ENCODE assay signal across 11 cellular contexts in genomic region chr10:25820496-25821415, GRCh38.
DNase-seq lines count a peak whose midpoint lies in the region; ATAC-seq and TF ChIP-seq lines count a peak whose summit lies in the region.
"Had no signal": no experiment of that assay in that cellular context is flagged by ENCODE, and none has a peak within 500 bp of the region (broad histone marks: within the 10 kb centered on the region; RNA-seq: fewer than 3 reads in every experiment).

No MANE protein-coding gene starts in this region.

- H3K36me3 ChIP-seq in OCI-LY1 (ENCODE audit: insufficient read depth, low read length), result no peaks in the 10 kb centered on the region
- no peaks in the 10 kb centered on the region for H3K36me3 ChIP-seq in mesendoderm (ENCODE audit: control insufficient read depth, insufficient read depth, low read length)
- H3K36me3 ChIP-seq in gastroesophageal sphincter, result no peaks in the 10 kb centered on the region

- no peaks in the 10 kb centered on the region for H3K79me1 ChIP-seq in mesendoderm (ENCODE audit: low read length)

- no peak overlapping the region for H2BK5ac ChIP-seq in mesendoderm (ENCODE audit: low read length)

- no peak overlapping the region for H3K27ac Mint-ChIP-seq in HFFc6
- H3K27ac Mint-ChIP-seq: endodermal cell had no signal

- peak overlapping the region; percentile 56 for H2AFZ ChIP-seq in OCI-LY1 (ENCODE audit: low read length)

- no peak for TF ChIP-seq POLR2A in gastroesophageal sphincter (IDR thresholded peaks at IDR 0.05)

- H3K4me3 Mint-ChIP-seq in HFFc6, result peak overlapping the region; percentile 5; the same call in 1 of the 2 replicates
- H3K4me3 Mint-ChIP-seq: endodermal cell had no signal

- H3K9me3 Mint-ChIP-seq in HFFc6, result peaks cover 35% of the 10 kb centered on the region

- peak overlapping the region; percentile 70 for H3K23ac ChIP-seq in mesendoderm (ENCODE audit: low read length)

- peaks cover 1% of the 10 kb centered on the region; the same call in 1 of the 2 replicates for H3K27me3 Mint-ChIP-seq in HFFc6 (ENCODE audit: insufficient read depth)

- H4K8ac ChIP-seq in mesendoderm (ENCODE audit: low read depth, low read length), result no peak overlapping the region

- H3K4me2 ChIP-seq in OCI-LY1 (ENCODE audit: low read length), result peak overlapping the region; percentile 42
- H3K4me2 ChIP-seq in mesendoderm (ENCODE audit: low read length), result no peak overlapping the region

- no peak overlapping the region for H2AK5ac ChIP-seq in mesendoderm (ENCODE audit: low read length)

- no CpG with 5 or more reads among the region's 11 CpGs for WGBS in mesendoderm (ENCODE audit: extremely low coverage, insufficient coverage, low lambda C conversion rate)
- 54 to 64% methylated on average over 9 to 11 of the region's 11 CpGs for WGBS in gastroesophageal sphincter (ENCODE audit: low coverage in 1 of 2), 2 donors

- TF ChIP-seq CTCF in HFFc6 (IDR thresholded peaks at IDR 0.05), result no peak
- no peak for TF ChIP-seq CTCF in OCI-LY1 (IDR thresholded peaks at IDR 0.05; ENCODE audit: low read length)
- no peak for TF ChIP-seq CTCF in gastroesophageal sphincter (IDR thresholded peaks at IDR 0.05)

- no peaks in the 10 kb centered on the region for H4K20me1 ChIP-seq in OCI-LY1 (ENCODE audit: insufficient read depth, low read length)

- no peak overlapping the region for H2BK15ac ChIP-seq in mesendoderm (replicated peaks; ENCODE audit: low read depth)

- no peaks in the 10 kb centered on the region for H3K9me2 ChIP-seq in OCI-LY1 (ENCODE audit: low read depth, low read length)

- no peak overlapping the region for H3K56ac ChIP-seq in mesendoderm (ENCODE audit: low read length)

- H3K4me1 ChIP-seq in OCI-LY1 (ENCODE audit: insufficient read depth, low read length, severe bottlenecking) (peaks cover 53% of the 10 kb centered on the region), mesendoderm (ENCODE audit: control insufficient read depth, low read depth, low read length) (no peaks in the 10 kb centered on the region), gastroesophageal sphincter (no peaks in the 10 kb centered on the region)

- H3K4ac ChIP-seq in mesendoderm (ENCODE audit: low read depth, low read length), result no peak overlapping the region

- no peaks in the 10 kb centered on the region for H3K4me1 Mint-ChIP-seq in HFFc6 (ENCODE audit: low read depth)

- no peak overlapping the region for H4K5ac ChIP-seq in mesendoderm (ENCODE audit: low read length)

- no peaks in the 10 kb centered on the region for H3F3A ChIP-seq in OCI-LY1 (ENCODE audit: insufficient read depth, low read length)

- H2BK120ac ChIP-seq in mesendoderm (ENCODE audit: low read depth, low read length), result no peak overlapping the region

- H3K27me3 ChIP-seq in OCI-LY1 (ENCODE audit: insufficient read depth, low read length), result no peaks in the 10 kb centered on the region
- no peaks in the 10 kb centered on the region for H3K27me3 ChIP-seq in mesendoderm (ENCODE audit: insufficient read depth, low read length, poor library complexity)
- peaks cover 6% of the 10 kb centered on the region for H3K27me3 ChIP-seq in gastroesophageal sphincter

- H3K4me3 ChIP-seq in OCI-LY1 (ENCODE audit: low read depth, low read length, poor library complexity, severe bottlenecking) (peak overlapping the region; percentile 32), mesendoderm (ENCODE audit: low read length) (no peak overlapping the region), gastroesophageal sphincter (no peak overlapping the region)

- no peaks in the 10 kb centered on the region for H3K36me3 Mint-ChIP-seq in HFFc6 (ENCODE audit: low read depth)

- intact Hi-C loops in cardiac septum (cut with DNase I), result no loop called here

- H3K18ac ChIP-seq in mesendoderm (ENCODE audit: low read length), result no peak overlapping the region

- H3K9me3 ChIP-seq in OCI-LY1 (ENCODE audit: low read length) (no peaks in the 10 kb centered on the region), gastroesophageal sphincter (no peaks in the 10 kb centered on the region)

- TF ChIP-seq EP300 in gastroesophageal sphincter (IDR thresholded peaks at IDR 0.05), result no peak

- ATAC-seq in gastroesophageal sphincter, result no peak

- DNase-seq in NCI-H1436 (lab: John Stamatoyannopoulos, UW), result peak; percentile 22
- DNase-seq in NCI-H1436 treated with DMSO at 0.1 percent for 48 hours (lab: John Stamatoyannopoulos, UW), result no peak
- no peak for DNase-seq in HFFc6
- no peak for DNase-seq in mesendoderm
- DNase-seq in cardiac septum (ENCODE audit: low spot score), result no peak
- no peak for DNase-seq in NK-92 (lab: John Stamatoyannopoulos, UW; ENCODE audit: unreplicated experiment)
- DNase-seq: activated naive CD4-positive, alpha-beta T cell treated with Interleukin-2 at 50 U/mL for 16 hours; endodermal cell; nucleus accumbens had no signal

- H3K9ac ChIP-seq in OCI-LY1 (ENCODE audit: low read length) (peak overlapping the region; percentile 0; the same call in 1 of the 2 replicates), mesendoderm (ENCODE audit: low read length) (no peak overlapping the region)

- H3K79me2 ChIP-seq in OCI-LY1 (ENCODE audit: insufficient read depth, low read length), result no peaks in the 10 kb centered on the region
- no peaks in the 10 kb centered on the region for H3K79me2 ChIP-seq in mesendoderm (ENCODE audit: control insufficient read depth, insufficient read depth, low read length)

- peak overlapping the region; percentile 38 for H3K27ac ChIP-seq in OCI-LY1 (ENCODE audit: low read depth, low read length, poor library complexity, severe bottlenecking)
- H3K27ac ChIP-seq in mesendoderm (ENCODE audit: low read depth, low read length), result no peak overlapping the region
- no peak overlapping the region for H3K27ac ChIP-seq in gastroesophageal sphincter
